ENCODE assay signal across 8 cellular contexts in the genomic region with DNA sequence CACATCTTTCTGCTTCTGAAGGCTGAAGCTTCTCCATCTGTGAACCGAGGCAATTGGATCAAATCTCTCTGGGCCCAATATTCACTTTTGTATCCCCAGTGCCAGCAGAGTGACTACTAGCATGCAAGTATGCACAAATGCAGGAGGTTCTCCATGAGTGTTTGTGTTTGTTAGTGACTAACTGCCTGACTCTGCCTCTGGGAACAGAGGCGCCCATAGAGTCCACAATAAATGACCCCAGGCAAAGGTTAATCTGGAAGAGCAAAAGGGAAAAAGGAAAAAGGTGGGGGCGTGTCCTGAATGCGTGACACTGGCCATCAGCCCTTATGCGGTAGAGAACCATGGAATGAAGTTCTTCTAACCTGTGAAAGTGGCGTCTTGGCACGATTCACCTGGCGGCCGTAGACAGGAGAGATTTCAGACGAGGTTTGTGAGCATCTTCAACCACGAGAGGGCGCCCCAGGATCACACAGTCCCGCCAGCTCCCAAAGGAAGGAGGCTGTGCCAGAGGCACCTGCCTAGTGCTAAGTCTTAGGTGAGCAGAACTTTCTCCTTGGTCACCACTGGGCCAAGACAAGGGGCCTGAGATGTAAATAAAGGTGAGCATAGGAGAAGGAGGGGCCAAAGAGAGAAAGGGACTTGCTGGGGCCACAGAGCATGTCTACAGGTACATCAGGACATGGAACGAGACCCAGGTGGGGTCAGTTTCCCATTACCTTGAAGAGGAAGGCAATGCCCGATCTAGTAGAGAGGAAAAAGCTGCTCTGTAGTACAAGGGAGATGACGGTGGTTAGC. TPM values are rescaled to one million over a fixed set of nuclear protein-coding genes. Genes with fewer than 3 reads are reported as not detected.
DNase-seq lines count a peak whose midpoint lies in the region; ATAC-seq and TF ChIP-seq lines count a peak whose summit lies in the region.

No MANE protein-coding gene starts in this region.

- peak; percentile 86 for TF ChIP-seq CTCF in PC-3 (conservative IDR thresholded peaks at IDR 0.05; ENCODE audit: low read depth, low read length)
- TF ChIP-seq CTCF in nephron progenitor cell (IDR thresholded peaks at IDR 0.05), result peak; percentile 91

- POLR2A ChIA-PET in PC-3 (lab: Charles Lee; ENCODE audit: unreplicated experiment), result no interaction called here

- H3K27ac Mint-ChIP-seq in nephron progenitor cell, result no peak overlapping the region
- no peak overlapping the region for H3K27ac Mint-ChIP-seq in stimulated activated naive CD8-positive, alpha-beta T cell treated with anti-CD3 and anti-CD28 coated beads, Interleukin-15, amount 100 ng/mL, for 72 hours

- no peak overlapping the region for H3K27ac ChIP-seq in PC-3 (ENCODE audit: low read length)

- intact Hi-C loops in PC-3 (cut with micrococcal nuclease), result loop anchor here (1.0 kb wide), 2 partner anchors 79 to 104 kb away; no protein-coding TSS in a partner anchor

- H3K36me3 Mint-ChIP-seq in nephron progenitor cell (ENCODE audit: low read depth), result peaks cover 11% of the 10 kb centered on the region

- no peak overlapping the region for H3K9ac ChIP-seq in PC-3 (ENCODE audit: low read length)

- no peaks in the 10 kb centered on the region for H3F3A ChIP-seq in PC-3 (ENCODE audit: low read length, unreplicated experiment)

- CTCF ChIA-PET in PC-3 (lab: Charles Lee), result interaction anchor here (0.6 to 1.1 kb wide), 3 partner anchors 16 to 79 kb away, joined by 3 to 9 read pairs (median 7); no protein-coding TSS in a partner anchor

- H3K4me3 Mint-ChIP-seq in nephron progenitor cell, result no peak overlapping the region
- H3K4me3 Mint-ChIP-seq in stimulated activated naive CD8-positive, alpha-beta T cell treated with anti-CD3 and anti-CD28 coated beads, Interleukin-15, amount 100 ng/mL, for 72 hours, result no peak overlapping the region

- ATAC-seq in PC-3, result peak; percentile 91
- ATAC-seq in stimulated activated naive CD8-positive, alpha-beta T cell treated with anti-CD3 and anti-CD28 coated beads, Interleukin-15, amount 100 ng/mL, for 72 hours, result peak; percentile 89
- ATAC-seq in GM19397 (IDR thresholded peaks at IDR 0.05; ENCODE audit: unreplicated experiment), result no peak

- no peaks in the 10 kb centered on the region for H3K79me2 ChIP-seq in PC-3 (ENCODE audit: low read length)

- no peaks in the 10 kb centered on the region for H3K4me1 ChIP-seq in PC-3 (ENCODE audit: insufficient read depth, low read length)

- peaks cover 31% of the 10 kb centered on the region for H3K4me1 Mint-ChIP-seq in nephron progenitor cell
- peaks cover 16% of the 10 kb centered on the region for H3K4me1 Mint-ChIP-seq in stimulated activated naive CD8-positive, alpha-beta T cell treated with anti-CD3 and anti-CD28 coated beads, Interleukin-15, amount 100 ng/mL, for 72 hours

- no peaks in the 10 kb centered on the region for H3K9me2 ChIP-seq in PC-3 (replicated peaks; ENCODE audit: low read length)

- H3K27me3 Mint-ChIP-seq in nephron progenitor cell (ENCODE audit: low read depth, poor library complexity), result peaks cover 4% of the 10 kb centered on the region
- no peaks in the 10 kb centered on the region for H3K27me3 Mint-ChIP-seq in stimulated activated naive CD8-positive, alpha-beta T cell treated with anti-CD3 and anti-CD28 coated beads, Interleukin-15, amount 100 ng/mL, for 72 hours

- H3K9me3 ChIP-seq in PC-3 (ENCODE audit: low read length), result no peaks in the 10 kb centered on the region

- H3K36me3 ChIP-seq in PC-3 (ENCODE audit: low read depth, low read length), result no peaks in the 10 kb centered on the region

- no TSS peak for BruUV-seq in PC-3 (replicated peaks; lab: Mats Ljungman, UMichigan)

- H3K9me3 Mint-ChIP-seq in nephron progenitor cell, result no peaks in the 10 kb centered on the region
- H3K9me3 Mint-ChIP-seq in stimulated activated naive CD8-positive, alpha-beta T cell treated with anti-CD3 and anti-CD28 coated beads, Interleukin-15, amount 100 ng/mL, for 72 hours, result no peaks in the 10 kb centered on the region

- no peaks in the 10 kb centered on the region for H3K27me3 ChIP-seq in PC-3 (ENCODE audit: low read length)

- H3K4me3 ChIP-seq in PC-3 (ENCODE audit: low read length), result peak overlapping the region; percentile 62

- peak overlapping the region; percentile 93 for H3K4me2 ChIP-seq in PC-3 (ENCODE audit: low read length)

- H2AFZ ChIP-seq in PC-3 (ENCODE audit: low read length), result peak overlapping the region; percentile 87

- no peaks in the 10 kb centered on the region for H4K20me1 ChIP-seq in PC-3 (ENCODE audit: low read length)

- DNase-seq in Daoy (ENCODE audit: low read depth), result peak; percentile 80
- DNase-seq in KBM-7, result peak; percentile 97
- DNase-seq in PC-3, result peak; percentile 85
- peak; percentile 87 for DNase-seq in activated T-cell treated with anti-CD3 and anti-CD28 coated beads, Interleukin-2, amount 50 U/mL, for 1 hour
- DNase-seq in fibroblast of peridontal ligament (ENCODE audit: extremely low read depth), result peak; percentile 66
- DNase-seq in nephron progenitor cell, result peak; percentile 91
- peak; percentile 80 to 82 for DNase-seq in stimulated activated naive CD8-positive, alpha-beta T cell treated with anti-CD3 and anti-CD28 coated beads, Interleukin-15, amount 100 ng/mL, for 72 hours

- in situ Hi-C loops in KBM-7 (cut with MboI; ENCODE audit: low pct_unique_long_range_greater_than_20kb, low sequenced_read_pairs), result no loop called here

RNA-seq across cellular contexts. Expression of a gene that starts 44.2 kb away (rescaled TPM):
- 0.06 TPM in 1 of 2 replicates, not detected in the other for total RNA-seq in Daoy (2014; rRNA removed; shearing (Covaris generic))
- total RNA-seq in PC-3 (2014; rRNA removed), result not detected in 2 replicates
